ENCODE assay signal across 24 cellular contexts in the genomic region with DNA sequence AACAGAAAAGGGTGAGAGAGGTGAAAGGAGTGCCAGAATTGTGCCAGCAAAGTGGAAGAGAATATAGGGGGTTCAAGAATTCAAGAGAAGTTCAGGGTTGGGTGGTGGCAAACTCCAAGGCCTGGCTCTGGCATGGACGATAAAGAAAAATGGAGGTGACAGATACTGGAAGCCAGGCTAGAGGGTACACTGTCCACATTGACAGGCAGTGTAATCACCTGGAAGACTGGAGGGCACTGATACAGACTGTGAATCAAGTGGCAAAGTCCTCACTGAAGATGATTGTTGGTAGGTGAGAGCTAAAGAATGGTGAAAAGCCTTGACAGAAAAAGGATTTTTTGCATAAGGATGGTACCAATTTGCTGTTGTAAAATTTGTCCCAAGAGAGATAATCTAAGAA. TPM values are rescaled to one million over a fixed set of nuclear protein-coding genes. Genes with fewer than 3 reads are reported as not detected.
DNase-seq lines count a peak whose midpoint lies in the region; ATAC-seq and TF ChIP-seq lines count a peak whose summit lies in the region.
"Had no signal": no experiment of that assay in that cellular context is flagged by ENCODE, and none has a peak within 500 bp of the region (broad histone marks: within the 10 kb centered on the region; RNA-seq: fewer than 3 reads in every experiment).

No MANE protein-coding gene starts in this region.

- no peak overlapping the region for H3K9ac ChIP-seq in skeletal muscle tissue (ENCODE audit: low read depth in 1 of 3, low read length in 3 of 3)
- H3K9ac ChIP-seq: KMS-11 had no signal

- H3K9me3 ChIP-seq in T-helper 17 cell (ENCODE audit: control insufficient read depth, low read length, poor library complexity, severe bottlenecking), result no peaks in the 10 kb centered on the region
- no peaks in the 10 kb centered on the region for H3K9me3 ChIP-seq in skeletal muscle tissue (ENCODE audit: control insufficient read depth in 3 of 3, low read length in 3 of 3)
- H3K9me3 ChIP-seq: A549, adrenal gland, ovary, suprapubic skin had no signal

- H3K4me3 ChIP-seq in skeletal muscle tissue (ENCODE audit: low read length in 3 of 3), result no peak overlapping the region
- H3K4me3 ChIP-seq: A549, adrenal gland, GM12878, ovary, suprapubic skin had no signal

- H3K27me3 ChIP-seq in skeletal muscle tissue (ENCODE audit: control insufficient read depth in 3 of 3, insufficient read depth in 3 of 3, low read length in 3 of 3), result no peaks in the 10 kb centered on the region
- H3K27me3 ChIP-seq: adrenal gland, ovary, suprapubic skin had no signal

- H3K27me3 Mint-ChIP-seq in activated naive CD4-positive, alpha-beta T cell treated with anti-CD3 and anti-CD28 coated beads, Interleukin-2, amount 50 U/mL, for 24 hours, result no peaks in the 10 kb centered on the region
- no peaks in the 10 kb centered on the region for H3K27me3 Mint-ChIP-seq in T-helper 17 cell
- H3K27me3 Mint-ChIP-seq: activated CD4-positive, alpha-beta memory T cell treated with anti-CD3 and anti-CD28 coated beads for 36 hours; naive thymus-derived CD4-positive, alpha-beta T cell had no signal

- peaks cover 6% of the 10 kb centered on the region for H3K36me3 Mint-ChIP-seq in activated naive CD4-positive, alpha-beta T cell treated with anti-CD3 and anti-CD28 coated beads, Interleukin-2, amount 50 U/mL, for 24 hours
- H3K36me3 Mint-ChIP-seq in activated naive CD4-positive, alpha-beta T cell treated with anti-CD3 and anti-CD28 coated beads, Interleukin-2, amount 50 U/mL, for 72 hours, result peaks cover 0 to 8% of the 10 kb centered on the region in 2 donors
- peaks cover 5% of the 10 kb centered on the region for H3K36me3 Mint-ChIP-seq in T-helper 17 cell (ENCODE audit: low read depth)

- no peaks in the 10 kb centered on the region for H3K9me3 Mint-ChIP-seq in activated naive CD4-positive, alpha-beta T cell treated with anti-CD3 and anti-CD28 coated beads, Interleukin-2, amount 50 U/mL, for 24 hours
- H3K9me3 Mint-ChIP-seq in activated naive CD4-positive, alpha-beta T cell treated with anti-CD3 and anti-CD28 coated beads, Interleukin-2, amount 50 U/mL, for 72 hours, result no peaks in the 10 kb centered on the region
- H3K9me3 Mint-ChIP-seq: activated CD4-positive, alpha-beta memory T cell treated with anti-CD3 and anti-CD28 coated beads for 36 hours; naive thymus-derived CD4-positive, alpha-beta T cell had no signal

- H3K4me3 Mint-ChIP-seq in activated naive CD4-positive, alpha-beta T cell treated with anti-CD3 and anti-CD28 coated beads, Interleukin-2, amount 50 U/mL, for 24 hours, result peak overlapping the region; percentile 30
- H3K4me3 Mint-ChIP-seq in T-helper 17 cell, result no peak overlapping the region
- H3K4me3 Mint-ChIP-seq: activated CD4-positive, alpha-beta memory T cell treated with anti-CD3 and anti-CD28 coated beads for 36 hours had no signal

- ATAC-seq in activated naive CD4-positive, alpha-beta T cell treated with anti-CD3 and anti-CD28 coated beads, Interleukin-2, amount 50 U/mL, for 72 hours, result no peak
- ATAC-seq in T-helper 17 cell (no peak), left lobe of liver (peak; percentile 62), GM21515 (IDR thresholded peaks at IDR 0.05; ENCODE audit: unreplicated experiment) (no peak)
- ATAC-seq: activated CD4-positive, CD25-positive, alpha-beta regulatory T cell treated with anti-CD3 and anti-CD28 coated beads, Interleukin-2, amount 50 U/mL, for 24 hours; naive thymus-derived CD4-positive, alpha-beta T cell had no signal

- peaks cover 10 to 18% (median 12%) of the 10 kb centered on the region in 3 donors for H3K36me3 ChIP-seq in skeletal muscle tissue (ENCODE audit: control insufficient read depth in 3 of 3, insufficient read depth in 3 of 3, low read length in 3 of 3)
- H3K36me3 ChIP-seq: ovary had no signal

- H3K4me1 ChIP-seq in skeletal muscle tissue (ENCODE audit: control insufficient read depth in 3 of 3, insufficient read depth in 3 of 3, low read length in 3 of 3), result peaks cover 17 to 23% (median 22%) of the 10 kb centered on the region in 3 donors

- no peak overlapping the region for H3K27ac Mint-ChIP-seq in activated naive CD4-positive, alpha-beta T cell treated with anti-CD3 and anti-CD28 coated beads, Interleukin-2, amount 50 U/mL, for 24 hours
- H3K27ac Mint-ChIP-seq in activated naive CD4-positive, alpha-beta T cell treated with anti-CD3 and anti-CD28 coated beads, Interleukin-2, amount 50 U/mL, for 72 hours, result no peak overlapping the region
- H3K27ac Mint-ChIP-seq in T-helper 17 cell, result peak overlapping the region; percentile 49
- H3K27ac Mint-ChIP-seq: activated CD4-positive, alpha-beta memory T cell treated with anti-CD3 and anti-CD28 coated beads for 36 hours had no signal

- TF ChIP-seq CTCF in GM10266 (IDR thresholded peaks at IDR 0.05; ENCODE audit: control insufficient read depth, insufficient read depth, low read depth, missing control alignments), result no peak

- peak overlapping the region; percentile 83 for H3K27ac ChIP-seq in skeletal muscle tissue (ENCODE audit: low read depth, low read length)
- H3K27ac ChIP-seq: A549, ovary, suprapubic skin had no signal

- H3K4me1 Mint-ChIP-seq in activated naive CD4-positive, alpha-beta T cell treated with anti-CD3 and anti-CD28 coated beads, Interleukin-2, amount 50 U/mL, for 24 hours, result peaks cover 32% of the 10 kb centered on the region
- peaks cover 24% of the 10 kb centered on the region for H3K4me1 Mint-ChIP-seq in T-helper 17 cell

- no peak for DNase-seq in activated naive CD4-positive, alpha-beta T cell treated with anti-CD3 and anti-CD28 coated beads, Interleukin-2, amount 50 U/mL, for 72 hours (ENCODE audit: low spot score in 2 of 2)
- DNase-seq in T-helper 17 cell (no peak), left lobe of liver (ENCODE audit: low spot score) (no peak), GM10266 (ENCODE audit: extremely low spot score) (no peak), inferior parietal cortex (ENCODE audit: extremely low spot score) (no peak)
- DNase-seq: activated CD4-positive, alpha-beta memory T cell treated with anti-CD3 and anti-CD28 coated beads for 36 hours; activated gamma-delta T cell; adrenal gland; glutamatergic neuron; MV-4-11; naive thymus-derived CD4-positive, alpha-beta T cell; NK-92 treated with Interleukin-12 subunit alpha and Interleukin-12 subunit beta, amount 100 ng/mL, for 24 hours; ovary; SIG-M5; stimulated activated CD8-positive, alpha-beta memory T cell treated with anti-CD3 and anti-CD28 coated beads, Interleukin-4, amount 100 ng/mL, for 48 hours; SW 1271 had no signal

RNA-seq across cellular contexts. Expression of gene SAR1B, which starts 7.1 kb away (rescaled TPM):
- 10 to 100 TPM; 44.0 to 47.1 TPM for total RNA-seq in activated naive CD4-positive, alpha-beta T cell treated with anti-CD3 and anti-CD28 coated beads, Interleukin-2, amount 50 U/mL, for 72 hours
- total RNA-seq in T-helper 17 cell (10 to 100 TPM; 33.7 to 47.5 TPM), left lobe of liver (168 TPM), skeletal muscle tissue (23.5 TPM)

RNA-seq across cellular contexts. Expression of gene SEC24A, which starts 23.0 kb away (rescaled TPM):
- total RNA-seq in activated naive CD4-positive, alpha-beta T cell treated with anti-CD3 and anti-CD28 coated beads, Interleukin-2, amount 50 U/mL, for 72 hours, result 10 to 100 TPM; 36.6 to 40.0 TPM
- 10 to 100 TPM; 17.0 to 21.0 TPM for total RNA-seq in T-helper 17 cell
- total RNA-seq in left lobe of liver, result 31.4 TPM
- 20.9 TPM for total RNA-seq in skeletal muscle tissue
